9 cellular contexts compared by ENCODE assay signal in the genomic region with DNA sequence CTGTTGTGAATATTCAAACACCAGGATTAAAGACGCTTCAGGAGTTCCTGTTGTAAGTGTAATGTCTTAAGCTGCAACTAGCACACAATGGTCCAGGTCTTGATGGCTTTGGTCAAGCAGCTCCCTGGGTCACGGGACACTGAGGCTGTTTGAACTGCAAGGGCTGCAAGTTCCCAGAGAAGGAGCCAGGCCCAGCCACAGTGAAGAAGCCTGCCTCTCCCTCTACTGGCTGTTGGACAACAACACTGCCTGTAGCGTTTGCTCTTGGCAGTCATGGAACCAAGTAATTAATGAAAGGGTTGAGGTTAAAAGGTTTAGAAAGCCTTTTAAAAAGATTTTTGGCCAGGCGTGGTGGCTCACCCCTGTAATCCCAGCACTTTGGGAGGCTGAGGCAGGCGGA. TPM values are rescaled to one million over a fixed set of nuclear protein-coding genes. Genes with fewer than 3 reads are reported as not detected.
A peak's percentile ranks its signal among the peaks of the same experiment; 100 is the strongest.
DNase-seq lines count a peak whose midpoint lies in the region; ATAC-seq and TF ChIP-seq lines count a peak whose summit lies in the region.
"Had no signal": no experiment of that assay in that cellular context is flagged by ENCODE, and none has a peak within 500 bp of the region (broad histone marks: within the 10 kb centered on the region; RNA-seq: fewer than 3 reads in every experiment).

No MANE protein-coding gene starts in this region.

- no peaks in the 10 kb centered on the region for H3K36me3 Mint-ChIP-seq in activated CD4-positive, alpha-beta T cell treated with anti-CD3 and anti-CD28 coated beads for 36 hours (ENCODE audit: low read depth)

- no peak overlapping the region for H3K4me2 ChIP-seq in SU-DHL-6 (ENCODE audit: low read depth, low read length, poor library complexity, severe bottlenecking)

- no peaks in the 10 kb centered on the region for H3K4me1 Mint-ChIP-seq in activated CD4-positive, alpha-beta T cell treated with anti-CD3 and anti-CD28 coated beads for 36 hours

- H3K4me3 Mint-ChIP-seq in activated CD4-positive, alpha-beta T cell treated with anti-CD3 and anti-CD28 coated beads for 36 hours: no peak overlapping the region
- H3K4me3 Mint-ChIP-seq: T-helper 1 cell treated with Interleukin-12 subunit alpha and Interleukin-12 subunit beta and Interleukin-4 antibody, amounts not matched to agents 30 μg/mL and 1 μg/mL, for 36 hours had no signal

- H3K9ac ChIP-seq in SU-DHL-6 (ENCODE audit: low read length): no peak overlapping the region

- no peak overlapping the region for H3K27ac Mint-ChIP-seq in activated CD4-positive, alpha-beta T cell treated with anti-CD3 and anti-CD28 coated beads for 36 hours
- H3K27ac Mint-ChIP-seq: T-helper 1 cell treated with Interleukin-12 subunit alpha and Interleukin-12 subunit beta and Interleukin-4 antibody, amounts not matched to agents 30 μg/mL and 1 μg/mL, for 36 hours had no signal

- 62% methylated on average over 5 of the region's 5 CpGs for WGBS in right cardiac atrium

- H3K27me3 Mint-ChIP-seq in activated CD4-positive, alpha-beta T cell treated with anti-CD3 and anti-CD28 coated beads for 36 hours: peaks cover 2% of the 10 kb centered on the region

- H3K27ac ChIP-seq in SU-DHL-6 (ENCODE audit: low read depth, low read length): no peak overlapping the region
- H3K27ac ChIP-seq in right cardiac atrium (ENCODE audit: low read length): no peak overlapping the region

- H3K4me3 ChIP-seq in SU-DHL-6 (ENCODE audit: insufficient read depth, low read length, poor library complexity, severe bottlenecking): no peak overlapping the region
- H3K4me3 ChIP-seq in right cardiac atrium (ENCODE audit: low read length): no peak overlapping the region

- H3K9me2 ChIP-seq in SU-DHL-6 (replicated peaks; ENCODE audit: insufficient read depth, low read length): no peaks in the 10 kb centered on the region

- no peak for ATAC-seq in activated CD4-positive, alpha-beta T cell treated with anti-CD3 and anti-CD28 coated beads for 36 hours
- ATAC-seq in right cardiac atrium (peak; percentile 74 to 77), GM19455 (IDR thresholded peaks at IDR 0.05; ENCODE audit: unreplicated experiment) (no peak), GM21367 (IDR thresholded peaks at IDR 0.05; ENCODE audit: unreplicated experiment) (no peak), HG02852 (IDR thresholded peaks at IDR 0.05; ENCODE audit: unreplicated experiment) (no peak)

- intact Hi-C loops in activated CD4-positive, alpha-beta T cell treated with anti-CD3 and anti-CD28 coated beads for 36 hours (cut with DNase I, micrococcal nuclease): no loop called here
- intact Hi-C loops in right cardiac atrium (cut with DNase I): no loop called here

- H3F3A ChIP-seq in SU-DHL-6 (ENCODE audit: insufficient read depth): no peaks in the 10 kb centered on the region

- peak; percentile 7 for DNase-seq in activated CD4-positive, alpha-beta T cell treated with anti-CD3 and anti-CD28 coated beads for 36 hours
- DNase-seq in activated CD4-positive, alpha-beta T cell treated with anti-CD3 and anti-CD28 coated beads, Interleukin-2, amount 50 U/mL, for 48 hours: no peak
- DNase-seq in right cardiac atrium (peak; percentile 49 to 75 (median 51)), ureter (ENCODE audit: low spot score) (peak; percentile 54)

- no peaks in the 10 kb centered on the region for H3K9me3 ChIP-seq in SU-DHL-6 (ENCODE audit: insufficient read depth, low read length)
- H3K9me3 ChIP-seq in right cardiac atrium (ENCODE audit: control insufficient read depth, low read length): no peaks in the 10 kb centered on the region

- H3K36me3 ChIP-seq in SU-DHL-6 (ENCODE audit: low read length): no peaks in the 10 kb centered on the region

- H3K27me3 ChIP-seq in SU-DHL-6 (ENCODE audit: low read length) (no peaks in the 10 kb centered on the region), right cardiac atrium (ENCODE audit: control insufficient read depth, insufficient read depth) (no peaks in the 10 kb centered on the region)

- H3K79me2 ChIP-seq in SU-DHL-6 (ENCODE audit: insufficient read depth, low read length): no peaks in the 10 kb centered on the region

- H3K9me3 Mint-ChIP-seq in activated CD4-positive, alpha-beta T cell treated with anti-CD3 and anti-CD28 coated beads for 36 hours (ENCODE audit: low read depth): no peaks in the 10 kb centered on the region
- H3K9me3 Mint-ChIP-seq: T-helper 1 cell treated with Interleukin-12 subunit alpha and Interleukin-12 subunit beta and Interleukin-4 antibody, amounts not matched to agents 30 μg/mL and 1 μg/mL, for 36 hours had no signal

- CTCF ChIA-PET in activated CD4-positive, alpha-beta T cell treated with anti-CD3 and anti-CD28 coated beads for 36 hours (lab: Charles Lee): interaction anchor here (0.5 kb wide), 1 partner anchor 274 kb away, joined by 4 read pairs; no protein-coding TSS in a partner anchor

- peak; percentile 17 for TF ChIP-seq CTCF in SU-DHL-6 (IDR thresholded peaks at IDR 0.05; ENCODE audit: insufficient read depth, low read length, poor library complexity, severe bottlenecking)

- H2AFZ ChIP-seq in SU-DHL-6 (ENCODE audit: low read depth, low read length, severe bottlenecking): no peak overlapping the region

- H4K20me1 ChIP-seq in SU-DHL-6 (ENCODE audit: low read depth, low read length): no peaks in the 10 kb centered on the region

- POLR2A ChIA-PET in activated CD4-positive, alpha-beta T cell treated with anti-CD3 and anti-CD28 coated beads for 36 hours (lab: Charles Lee): no interaction called here

- no peaks in the 10 kb centered on the region for H3K4me1 ChIP-seq in right cardiac atrium (ENCODE audit: control insufficient read depth, insufficient read depth, low read length)

RNA-seq across cellular contexts. Expression of a gene that starts 31.9 kb away (rescaled TPM):
- total RNA-seq in activated CD4-positive, alpha-beta T cell treated with anti-CD3 and anti-CD28 coated beads for 36 hours: 10 to 100 TPM; 41.8 to 43.2 TPM
- 10 to 100 TPM; 23.3 to 27.2 (median 25.2) TPM for total RNA-seq in right cardiac atrium
- 21.5 TPM for polyA plus RNA-seq in right cardiac atrium
- 48.7 TPM for total RNA-seq in ureter

Comparison
In these comparisons a context has a peak if more than half of its experiments do, and no peak if none do; other contexts are left out.
1. DNase-seq: peak in activated CD4-positive, alpha-beta T cell treated with anti-CD3 and anti-CD28 coated beads for 36 hours (single experiment), right cardiac atrium (3 of 3) and ureter (single experiment); none in activated CD4-positive, alpha-beta T cell treated with anti-CD3 and anti-CD28 coated beads, Interleukin-2, amount 50 U/mL, for 48 hours (0 of 2).
2. ATAC-seq: peak in right cardiac atrium (2 of 2); none in activated CD4-positive, alpha-beta T cell treated with anti-CD3 and anti-CD28 coated beads for 36 hours (single experiment), GM19455 (single experiment), GM21367 (single experiment) and HG02852 (single experiment).